18 cellular contexts compared by ENCODE assay signal in genomic region chr12:118125743-118126118, GRCh38. TPM values are rescaled to one million over a fixed set of nuclear protein-coding genes. Genes with fewer than 3 reads are reported as not detected.
A peak's percentile ranks its signal among the peaks of the same experiment; 100 is the strongest.
DNase-seq lines count a peak whose midpoint lies in the region; ATAC-seq and TF ChIP-seq lines count a peak whose summit lies in the region.
"Had no signal": no experiment of that assay in that cellular context is flagged by ENCODE, and none has a peak within 500 bp of the region (broad histone marks: within the 10 kb centered on the region; RNA-seq: fewer than 3 reads in every experiment).

No MANE protein-coding gene starts in this region.

- WGBS in body of pancreas, 2 donors, result 93 to 97% methylated on average over 4 of the region's 4 CpGs
- 75% methylated on average over 3 of the region's 4 CpGs for WGBS in right lobe of liver (ENCODE audit: insufficient coverage, low coverage, low lambda C conversion rate, missing lambda C conversion rate)
- 80 to 95% methylated on average over 4 of the region's 4 CpGs for WGBS in testis, 2 donors

- POLR2A ChIA-PET in RWPE1 (lab: Yijun Ruan, JAX; ENCODE audit: low non-redundant PET), result no interaction called here

- H3K4me1 ChIP-seq in body of pancreas (peaks cover 47% of the 10 kb centered on the region), right lobe of liver (peaks cover 0 to 51% (median 16%) of the 10 kb centered on the region in 4 donors), testis (peaks cover 16% of the 10 kb centered on the region)

- no peak overlapping the region for H3K4me3 ChIP-seq in body of pancreas
- H3K4me3 ChIP-seq in right lobe of liver, result no peak overlapping the region
- H3K4me3 ChIP-seq in testis, result no peak overlapping the region

- H3K9me3 ChIP-seq in body of pancreas, result no peaks in the 10 kb centered on the region
- no peaks in the 10 kb centered on the region for H3K9me3 ChIP-seq in right lobe of liver
- no peaks in the 10 kb centered on the region for H3K9me3 ChIP-seq in testis

- H3K36me3 ChIP-seq in body of pancreas (replicated peaks in 1 of 2; ENCODE audit: insufficient read depth in 1 of 2, low read depth in 2 of 2) (no peaks in the 10 kb centered on the region), right lobe of liver (no peaks in the 10 kb centered on the region), testis (ENCODE audit: low read depth, missing control alignments) (no peaks in the 10 kb centered on the region)

- no peak for ATAC-seq in body of pancreas
- no peak for ATAC-seq in right lobe of liver

- H3K27me3 ChIP-seq in body of pancreas, result no peaks in the 10 kb centered on the region
- H3K27me3 ChIP-seq in right lobe of liver, result no peaks in the 10 kb centered on the region
- H3K27me3 ChIP-seq in testis, result no peaks in the 10 kb centered on the region

- DNase-seq in RWPE1 (ENCODE audit: low spot score), result no peak
- DNase-seq in body of pancreas, result no peak
- no peak for DNase-seq in right lobe of liver
- DNase-seq in testis, result no peak
- DNase-seq in NCI-H446 (lab: John Stamatoyannopoulos, UW), result no peak
- no peak for DNase-seq in DMS79 treated with DMSO at 0.1 percent for 48 hours (lab: John Stamatoyannopoulos, UW)
- no peak for DNase-seq in GM03348 (ENCODE audit: low spot score)
- no peak for DNase-seq in ecto neural progenitor cell (ENCODE audit: low spot score)
- DNase-seq: CD8-positive, alpha-beta memory T cell; DND-41; NCI-H1048; NCI-H1417 treated with DMSO at 0.1 percent for 48 hours; NCI-H1694 treated with DMSO at 0.1 percent for 48 hours; NCI-H2081; NCI-H2227 treated with DMSO at 0.1 percent for 48 hours; NCI-H510A; RPMI8226; SHP77 had no signal

- TF ChIP-seq POLR2A in body of pancreas (IDR thresholded peaks at IDR 0.05), result no peak
- no peak for TF ChIP-seq POLR2A in right lobe of liver (IDR thresholded peaks at IDR 0.05)
- no peak for TF ChIP-seq POLR2A in testis (IDR thresholded peaks at IDR 0.05)

- intact Hi-C loops in body of pancreas (cut with DNase I) (no loop called here), right lobe of liver (cut with DNase I) (loop anchor here in 1 of 2 donors (10.0 kb wide), 1 partner anchor 249 kb away; the partner anchor contains the start of genes SUDS3 and TAOK3), testis (cut with DNase I; ENCODE audit: low total_unique reads) (no loop called here)

- peak overlapping the region; percentile 35; the same call in 1 of the 2 replicates for H3K27ac ChIP-seq in RWPE1
- H3K27ac ChIP-seq in body of pancreas, result peak overlapping the region; percentile 91 to 98 (median 92)
- peak overlapping the region in 2 of 3 donors; percentile 61 to 69 for H3K27ac ChIP-seq in right lobe of liver
- H3K27ac ChIP-seq in testis, result peak overlapping the region; percentile 3 to 30

- TF ChIP-seq CTCF in RWPE1 (conservative IDR thresholded peaks at IDR 0.05; ENCODE audit: low read depth) (no peak), body of pancreas (IDR thresholded peaks at IDR 0.05) (no peak), right lobe of liver (IDR thresholded peaks at IDR 0.05) (no peak), testis (IDR thresholded peaks at IDR 0.05) (no peak)

- CTCF ChIA-PET in RWPE1 (lab: Yijun Ruan, JAX), result interaction anchor here (0.7 kb wide), 1 partner anchor 17 kb away, joined by 6 read pairs; no protein-coding TSS in a partner anchor

RNA-seq across cellular contexts. Expression of gene PEBP1, which starts 10.2 kb away (rescaled TPM):
- total RNA-seq in body of pancreas (100 to 1,000 TPM; 136 to 334 TPM), right lobe of liver (100 to 1,000 TPM; 511 to 916 (median 654) TPM), testis (100 to 1,000 TPM; 371 to 500 TPM)
- polyA plus RNA-seq in testis (ENCODE audit: insufficient read depth, low read depth, low replicate concordance), result 370 TPM

RNA-seq across cellular contexts. Expression of gene VSIG10, which starts 21.9 kb away (rescaled TPM):
- total RNA-seq in body of pancreas, result 10 to 100 TPM; 20.4 to 41.0 TPM
- total RNA-seq in right lobe of liver, result 10 to 100 TPM; 13.1 to 31.3 (median 20.1) TPM
- total RNA-seq in testis, result 10 to 100 TPM; 43.2 to 51.0 TPM
- polyA plus RNA-seq in testis (ENCODE audit: insufficient read depth, low read depth, low replicate concordance), result 14.8 TPM

Comparison
In these comparisons a context has a peak if more than half of its experiments do, and no peak if none do; other contexts are left out.
1. H3K27ac ChIP-seq: peak in every context shown above with its lines; median percentile 92 in body of pancreas; 65 in right lobe of liver; 35 in RWPE1; 16 in testis.